8 cellular contexts compared by ENCODE assay signal in genomic region chr16:77723108-77723514, GRCh38. TPM values are rescaled to one million over a fixed set of nuclear protein-coding genes. Genes with fewer than 3 reads are reported as not detected.
A peak's percentile ranks its signal among the peaks of the same experiment; 100 is the strongest.
DNase-seq lines count a peak whose midpoint lies in the region; ATAC-seq, FAIRE-seq and TF ChIP-seq lines count a peak whose summit lies in the region.

No MANE protein-coding gene starts in this region.

- H3K4me1 Mint-ChIP-seq in effector memory CD8-positive, alpha-beta T cell (ENCODE audit: low read depth in 2 of 2) = peaks cover 15 to 17% of the 10 kb centered on the region in 2 donors

- peak overlapping the region; percentile 83 to 90 for H3K4me3 Mint-ChIP-seq in effector memory CD8-positive, alpha-beta T cell

- no peaks in the 10 kb centered on the region for H3K9me3 Mint-ChIP-seq in effector memory CD8-positive, alpha-beta T cell

- FAIRE-seq in GM12891 (lab: Jason Lieb, UNC) = no peak

- peak overlapping the region; percentile 61 for H3K4me3 ChIP-seq in A673 (ENCODE audit: low read depth, low read length, poor library complexity, severe bottlenecking)
- peak overlapping the region; percentile 78 for H3K4me3 ChIP-seq in RWPE2 (ENCODE audit: severe bottlenecking)
- peak overlapping the region; percentile 67 to 70 for H3K4me3 ChIP-seq in vagina

- POLR2A ChIA-PET in A673 (lab: Charles Lee; ENCODE audit: low non-redundant PET) = no interaction called here

- TF ChIP-seq POLR2A in vagina (IDR thresholded peaks at IDR 0.05) (no peak), GM12891 (IDR thresholded peaks at IDR 0.05; ENCODE audit: low read depth, low read length) (no peak)

- DNase-seq in A673 (ENCODE audit: low spot score) (no peak), RWPE2 (ENCODE audit: low spot score) (no peak), midbrain (lab: John Stamatoyannopoulos, UW) (peak; percentile 14), vagina (ENCODE audit: extremely low spot score in 2 of 2) (no peak), GM12891 (ENCODE audit: insufficient read length, low spot score) (no peak)
- peak in 1 of 3 experiments; percentile 1 for DNase-seq in effector memory CD8-positive, alpha-beta T cell

- H3K27ac ChIP-seq in A673 (ENCODE audit: low read depth, low read length, poor library complexity, severe bottlenecking) (no peak overlapping the region), RWPE2 (ENCODE audit: poor library complexity, severe bottlenecking) (peak overlapping the region; percentile 26), vagina (peak overlapping the region; percentile 68)

- no peaks in the 10 kb centered on the region for H3K36me3 ChIP-seq in A673 (ENCODE audit: insufficient read depth, low read length, poor library complexity, severe bottlenecking)
- H3K36me3 ChIP-seq in RWPE2 (ENCODE audit: low read depth) = no peaks in the 10 kb centered on the region
- H3K36me3 ChIP-seq in vagina = no peaks in the 10 kb centered on the region

- H3K4me1 ChIP-seq in A673 (ENCODE audit: insufficient read depth, low read length, poor library complexity, severe bottlenecking) (no peaks in the 10 kb centered on the region), RWPE2 (ENCODE audit: insufficient read depth, poor library complexity, severe bottlenecking) (peaks cover 3% of the 10 kb centered on the region), vagina (peaks cover 14% of the 10 kb centered on the region)

- H3K27me3 ChIP-seq in A673 (replicated peaks; ENCODE audit: insufficient read depth, low read depth, low read length, poor library complexity) (no peaks in the 10 kb centered on the region), RWPE2 (ENCODE audit: insufficient read depth, poor library complexity, severe bottlenecking) (no peaks in the 10 kb centered on the region), vagina (no peaks in the 10 kb centered on the region)

- TSS peak; percentile 24 for BruUV-seq in A673 (replicated peaks; lab: Mats Ljungman, UMichigan)

- intact Hi-C loops in A673 (cut with micrococcal nuclease; ENCODE audit: unreplicated experiment) = no loop called here
- intact Hi-C loops in vagina (cut with DNase I) = no loop called here

- no peaks in the 10 kb centered on the region for H3K27me3 Mint-ChIP-seq in effector memory CD8-positive, alpha-beta T cell

- H3K9me3 ChIP-seq in A673 (ENCODE audit: low read depth, low read length, poor library complexity, severe bottlenecking) = no peaks in the 10 kb centered on the region
- H3K9me3 ChIP-seq in RWPE2 (ENCODE audit: severe bottlenecking) = no peaks in the 10 kb centered on the region
- no peaks in the 10 kb centered on the region for H3K9me3 ChIP-seq in vagina

- H3K27ac Mint-ChIP-seq in effector memory CD8-positive, alpha-beta T cell = peak overlapping the region; percentile 81 to 92

- CTCF ChIA-PET in A673 (lab: Charles Lee) = no interaction called here

- peaks cover 8% of the 10 kb centered on the region for H3K36me3 Mint-ChIP-seq in effector memory CD8-positive, alpha-beta T cell (ENCODE audit: insufficient read depth)

- TF ChIP-seq CTCF in A673 (conservative IDR thresholded peaks at IDR 0.05; ENCODE audit: low read depth, low read length) = no peak
- no peak for TF ChIP-seq CTCF in RWPE2 (IDR thresholded peaks at IDR 0.05; ENCODE audit: poor library complexity, severe bottlenecking)
- no peak for TF ChIP-seq CTCF in vagina (IDR thresholded peaks at IDR 0.05)

- ATAC-seq in GM18498 (IDR thresholded peaks at IDR 0.05; ENCODE audit: unreplicated experiment) (peak; percentile 12), HG03097 (IDR thresholded peaks at IDR 0.05; ENCODE audit: low FRiP score, unreplicated experiment) (peak; percentile 11), RWPE2 (ENCODE audit: low read depth) (no peak)
- ATAC-seq in effector memory CD8-positive, alpha-beta T cell (replicated peaks) = peak; percentile 6

TF ChIP-seq in GM12891, 5 proteins besides CTCF, POLR2A, EP300 and RAD21:
- TF ChIP-seq SPI1 (IDR thresholded peaks at IDR 0.05; ENCODE audit: low read depth, low read length) (no peak), POU2F2 (IDR thresholded peaks at IDR 0.05; ENCODE audit: low read depth, low read length) (no peak), POLR2AphosphoS5 (IDR thresholded peaks at IDR 0.05; ENCODE audit: low read depth, low read length) (no peak), PAX5 (IDR thresholded peaks at IDR 0.05; ENCODE audit: insufficient read depth, low read length, severe bottlenecking) (no peak), TAF1 (IDR thresholded peaks at IDR 0.05; ENCODE audit: low read depth, low read length) (no peak)
TF ChIP-seq in GM12891: peak in this region for 0.

RNA-seq across cellular contexts. Expression of gene NUDT7, which starts 0.8 kb away (rescaled TPM):
- total RNA-seq in A673 (2021) (1.2 and 2.8 TPM in 2 replicates), vagina (3.4 TPM)
- 3.9 TPM for polyA plus RNA-seq in GM12891 (2012; ENCODE audit: low read depth, missing spikeins)
